In the genomic region with DNA sequence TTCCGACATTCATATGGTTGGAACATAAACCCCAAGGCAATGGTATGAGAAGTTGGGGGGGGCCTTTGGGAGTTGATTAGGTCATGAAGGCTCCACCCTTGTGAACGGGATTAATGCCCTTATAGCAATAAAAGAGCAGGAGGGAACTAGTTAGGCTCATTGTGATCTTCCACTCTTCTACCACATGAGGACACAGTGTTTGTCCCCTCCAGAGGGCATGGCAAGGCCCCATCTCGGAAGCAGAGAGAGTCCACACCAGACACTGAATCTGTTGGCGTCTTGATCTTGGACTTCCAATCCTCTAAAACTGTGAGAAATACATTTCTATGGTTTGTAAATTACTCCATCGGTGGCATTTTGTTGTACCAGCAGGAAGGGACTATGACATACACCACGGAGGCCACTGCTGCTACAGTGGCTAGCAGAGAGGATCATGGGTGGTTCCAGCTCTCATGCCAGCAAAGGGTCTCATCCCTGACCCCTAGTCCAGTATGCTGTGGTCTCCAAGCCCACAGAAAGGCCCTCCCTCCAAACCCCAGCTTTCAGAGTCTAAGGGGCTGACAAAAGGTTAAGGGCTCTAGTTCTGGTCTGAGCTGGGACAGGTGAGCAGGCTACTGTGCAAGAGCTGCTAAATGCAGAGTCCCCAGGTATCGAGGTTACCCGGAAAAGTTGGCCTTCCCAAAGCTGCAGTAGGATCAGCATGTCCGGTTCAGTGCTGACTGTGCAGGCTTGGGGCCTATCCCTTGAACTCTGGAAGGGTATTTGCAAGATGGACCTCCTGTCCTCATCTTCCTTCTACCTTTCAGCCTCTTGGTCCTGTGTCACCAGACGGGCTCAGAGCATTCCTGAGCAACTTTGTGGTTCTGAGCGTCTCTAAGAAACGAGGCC, we compare ENCODE assay signal across 10 cellular contexts. TPM values are rescaled to one million over a fixed set of nuclear protein-coding genes. Genes with fewer than 3 reads are reported as not detected.
DNase-seq lines count a peak whose midpoint lies in the region; ATAC-seq and TF ChIP-seq lines count a peak whose summit lies in the region.
"Had no signal": no experiment of that assay in that cellular context is flagged by ENCODE, and none has a peak within 500 bp of the region (broad histone marks: within the 10 kb centered on the region; RNA-seq: fewer than 3 reads in every experiment).

No MANE protein-coding gene starts in this region.

- H3K27ac Mint-ChIP-seq in T-helper 1 cell treated with Interleukin-12 subunit alpha and Interleukin-12 subunit beta and Interleukin-4 antibody, amounts not matched to agents 30 μg/mL and 1 μg/mL, for 36 hours: peak overlapping the region; percentile 86

- H3K9ac ChIP-seq in subcutaneous abdominal adipose tissue (ENCODE audit: low read length in 5 of 5): peak overlapping the region in 3 of 5 donors; percentile 21 to 48 (median 33)

- H3K36me3 ChIP-seq in left lung: no peaks in the 10 kb centered on the region
- H3K36me3 ChIP-seq in subcutaneous abdominal adipose tissue (ENCODE audit: control insufficient read depth in 5 of 5, insufficient read depth in 5 of 5, low read length in 5 of 5): no peaks in the 10 kb centered on the region

- no peaks in the 10 kb centered on the region for H3K27me3 Mint-ChIP-seq in T-helper 1 cell treated with Interleukin-12 subunit alpha and Interleukin-12 subunit beta and Interleukin-4 antibody, amounts not matched to agents 30 μg/mL and 1 μg/mL, for 36 hours (ENCODE audit: low read depth)

- H3K4me3 ChIP-seq in left lung (no peak overlapping the region), subcutaneous abdominal adipose tissue (ENCODE audit: low read depth in 1 of 5, low read length in 5 of 5) (peak overlapping the region in 3 of 5 donors; percentile 13 to 45 (median 41))

- no peaks in the 10 kb centered on the region for H3K9me3 Mint-ChIP-seq in T-helper 1 cell treated with Interleukin-12 subunit alpha and Interleukin-12 subunit beta and Interleukin-4 antibody, amounts not matched to agents 30 μg/mL and 1 μg/mL, for 36 hours

- H3K9me3 ChIP-seq in left lung (no peaks in the 10 kb centered on the region), subcutaneous abdominal adipose tissue (ENCODE audit: control insufficient read depth in 5 of 5, low read length in 5 of 5) (no peaks in the 10 kb centered on the region)

- H3K27ac ChIP-seq in left lung (peak overlapping the region; percentile 68 to 88), subcutaneous abdominal adipose tissue (ENCODE audit: low read depth, low read length) (peak overlapping the region; percentile 96)

- ATAC-seq in left lung (peak; percentile 7), HG03025 (IDR thresholded peaks at IDR 0.05; ENCODE audit: low FRiP score, unreplicated experiment) (no peak)
- ATAC-seq: SK-N-SH treated with all-trans-retinoic acid at 6 μM for 48 hours had no signal

- peaks cover 78% of the 10 kb centered on the region for H3K4me1 Mint-ChIP-seq in T-helper 1 cell treated with Interleukin-12 subunit alpha and Interleukin-12 subunit beta and Interleukin-4 antibody, amounts not matched to agents 30 μg/mL and 1 μg/mL, for 36 hours (ENCODE audit: low read depth)

- peaks cover 57 to 85% of the 10 kb centered on the region in 2 donors for H3K4me1 ChIP-seq in left lung
- peaks cover 44 to 97% (median 87%) of the 10 kb centered on the region in 5 donors for H3K4me1 ChIP-seq in subcutaneous abdominal adipose tissue (ENCODE audit: control insufficient read depth in 5 of 5, insufficient read depth in 5 of 5, low read length in 5 of 5)

- no peak for TF ChIP-seq CTCF in left lung (IDR thresholded peaks at IDR 0.05)

- H3K27me3 ChIP-seq in left lung (peaks cover 0 to 6% of the 10 kb centered on the region in 2 donors), subcutaneous abdominal adipose tissue (ENCODE audit: control insufficient read depth in 5 of 5, insufficient read depth in 4 of 5, low read length in 5 of 5) (peaks cover 0 to 2% (median 0%) of the 10 kb centered on the region in 5 donors)

- DNase-seq in T-helper 1 cell (no peak), left lung (no peak), germinal center (ENCODE audit: low spot score) (no peak), NCI-H226 (no peak)
- peak; percentile 11 for DNase-seq in activated naive CD4-positive, alpha-beta T cell treated with anti-CD3 and anti-CD28 coated beads, Interleukin-2, amount 50 U/mL, for 16 hours
- DNase-seq: effector CD8-positive, alpha-beta T cell had no signal

- H3K36me3 Mint-ChIP-seq in T-helper 1 cell treated with Interleukin-12 subunit alpha and Interleukin-12 subunit beta and Interleukin-4 antibody, amounts not matched to agents 30 μg/mL and 1 μg/mL, for 36 hours (ENCODE audit: low read depth): peaks cover 69% of the 10 kb centered on the region

- intact Hi-C loops in left lung (cut with DNase I): no loop called here

- H3K4me3 Mint-ChIP-seq in T-helper 1 cell treated with Interleukin-12 subunit alpha and Interleukin-12 subunit beta and Interleukin-4 antibody, amounts not matched to agents 30 μg/mL and 1 μg/mL, for 36 hours: no peak overlapping the region

RNA-seq across cellular contexts. Expression of a gene that starts 12.2 kb away (rescaled TPM):
- total RNA-seq in left lung: 1 to 10 TPM in 1 of 2 donors, under 1 TPM in 1; 0.35 to 1.6 TPM

RNA-seq across cellular contexts. Expression of a gene that starts 51.6 kb away (rescaled TPM):
- total RNA-seq in left lung: 1 to 10 TPM in 1 of 2 donors, under 1 TPM in 1; 0.23 to 1.6 TPM

Comparison
In these comparisons a context has a peak if more than half of its experiments do, and no peak if none do; other contexts are left out.
1. H3K4me3 ChIP-seq: peak in subcutaneous abdominal adipose tissue (3 of 5); none in left lung (0 of 2).